Comparison of ENCODE assay signal across 9 cellular contexts in the genomic region with DNA sequence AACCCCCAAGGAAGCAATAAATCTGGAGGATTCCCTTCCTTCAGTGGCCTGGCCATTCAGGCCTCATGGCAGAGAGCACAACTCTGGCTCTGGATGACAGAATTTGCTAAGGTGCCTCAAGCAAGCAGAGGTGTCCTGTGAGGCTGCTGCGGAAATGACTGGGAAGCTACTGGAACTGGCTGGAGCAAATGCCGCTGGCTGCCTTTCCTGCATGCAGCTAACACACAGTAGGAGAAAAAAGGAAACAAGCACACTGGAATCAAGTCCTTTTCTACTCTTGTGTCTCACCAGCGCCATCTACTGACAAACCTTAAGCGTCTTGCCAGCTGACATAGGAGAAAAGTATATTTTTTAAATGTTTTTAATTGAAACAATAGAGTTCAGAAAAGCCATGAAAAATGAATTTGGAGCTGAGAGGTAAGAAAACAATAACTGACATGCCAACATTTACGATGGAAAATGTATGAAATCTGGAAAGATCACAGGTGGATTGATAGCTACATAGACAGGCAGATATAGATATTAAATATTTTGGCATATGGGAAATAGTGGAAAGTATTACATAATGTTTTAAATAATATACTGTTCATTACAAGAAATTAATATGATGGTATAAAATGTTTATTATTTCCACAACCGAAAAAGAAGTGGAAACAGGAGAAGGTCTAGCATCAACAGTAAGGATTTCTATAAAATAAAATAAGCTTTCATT.
DNase-seq lines count a peak whose midpoint lies in the region; ATAC-seq and TF ChIP-seq lines count a peak whose summit lies in the region.
"Had no signal": no experiment of that assay in that cellular context is flagged by ENCODE, and none has a peak within 500 bp of the region (broad histone marks: within the 10 kb centered on the region; RNA-seq: fewer than 3 reads in every experiment).

No MANE protein-coding gene starts in this region.

- in situ Hi-C loops in mammary epithelial cell (cut with MboI; ENCODE audit: low sequenced_read_pairs in 2 of 2): loop anchor here (25.0 kb wide), 2 partner anchors 264 to 814 kb away; no protein-coding TSS in a partner anchor

- H3K4me2 ChIP-seq in mammary epithelial cell (ENCODE audit: insufficient read depth, low read depth, low read length): no peak overlapping the region

- TF ChIP-seq CTCF in mammary epithelial cell (conservative IDR thresholded peaks at IDR 0.05 in 1 of 2, IDR thresholded peaks at IDR 0.05 in 1 of 2; ENCODE audit: extremely low read depth in 1 of 2, insufficient read depth in 1 of 2, low read depth in 1 of 2, low read length in 2 of 2) (peak; percentile 81 to 87), right lobe of liver (IDR thresholded peaks at IDR 0.05) (peak; percentile 51 to 87 (median 68))

- WGBS in mammary epithelial cell (ENCODE audit: low coverage, missing lambda C conversion rate): 14% methylated on average over 6 of the region's 6 CpGs
- whole genome bisulfite sequencing in right lobe of liver (ENCODE audit: insufficient coverage, low coverage, low lambda C conversion rate, missing lambda C conversion rate): 9% methylated on average over 6 of the region's 6 CpGs

- no peaks in the 10 kb centered on the region for H3K36me3 ChIP-seq in NT2/D1 (ENCODE audit: insufficient read depth, insufficient read length, low read length)
- no peaks in the 10 kb centered on the region for H3K36me3 ChIP-seq in mammary epithelial cell (ENCODE audit: insufficient read depth, low read length)
- no peaks in the 10 kb centered on the region for H3K36me3 ChIP-seq in right lobe of liver
- no peaks in the 10 kb centered on the region for H3K36me3 ChIP-seq in naive thymus-derived CD4-positive, alpha-beta T cell (ENCODE audit: control insufficient read depth in 2 of 3, insufficient read depth in 3 of 3, low read length in 3 of 3)

- intact Hi-C loops in mammary epithelial cell (cut with micrococcal nuclease) (loop anchor here (1.0 to 10.0 kb wide), 4 partner anchors 258 to 921 kb away; no protein-coding TSS in a partner anchor), right lobe of liver (cut with DNase I) (no loop called here)
- intact Hi-C loops in naive thymus-derived CD4-positive, alpha-beta T cell (cut with micrococcal nuclease): loop anchor here in 1 of 2 donors (1.0 to 10.0 kb wide), 3 partner anchors 821 to 1774 kb away; no protein-coding TSS in a partner anchor

- H3K27me3 Mint-ChIP-seq in naive thymus-derived CD4-positive, alpha-beta T cell: no peaks in the 10 kb centered on the region

- peak overlapping the region; percentile 31 for H2AFZ ChIP-seq in mammary epithelial cell (ENCODE audit: low read depth, low read length)

- H3K4me3 ChIP-seq in NT2/D1 (ENCODE audit: insufficient read length, low read depth) (no peak overlapping the region), mammary epithelial cell (replicated peaks in 1 of 3; ENCODE audit: insufficient read depth in 1 of 3, low read depth in 2 of 3, low read length in 3 of 3) (no peak overlapping the region), right lobe of liver (no peak overlapping the region)
- no peak overlapping the region for H3K4me3 ChIP-seq in naive thymus-derived CD4-positive, alpha-beta T cell (ENCODE audit: low read length)

- H3K27me3 ChIP-seq in NT2/D1 (ENCODE audit: insufficient read depth, insufficient read length): no peaks in the 10 kb centered on the region
- H3K27me3 ChIP-seq in mammary epithelial cell (ENCODE audit: insufficient read depth, low read length): no peaks in the 10 kb centered on the region
- H3K27me3 ChIP-seq in right lobe of liver: no peaks in the 10 kb centered on the region
- H3K27me3 ChIP-seq in naive thymus-derived CD4-positive, alpha-beta T cell (ENCODE audit: control insufficient read depth in 2 of 2, insufficient read depth in 2 of 2, low read length in 2 of 2): no peaks in the 10 kb centered on the region

- TF ChIP-seq RAD21 in Ishikawa (IDR thresholded peaks at IDR 0.05; ENCODE audit: low read depth): peak; percentile 70

- CTCF ChIA-PET in mammary epithelial cell (lab: Charles Lee; ENCODE audit: low non-redundant PET): no interaction called here
- CTCF ChIA-PET in naive thymus-derived CD4-positive, alpha-beta T cell (lab: Charles Lee): no interaction called here

- peak; percentile 70 for ATAC-seq in GM21423 (IDR thresholded peaks at IDR 0.05; ENCODE audit: unreplicated experiment)
- ATAC-seq in right lobe of liver: peak; percentile 53 to 74 (median 60)
- no peak for ATAC-seq in naive thymus-derived CD4-positive, alpha-beta T cell
- ATAC-seq: activated naive CD4-positive, alpha-beta T cell treated with anti-CD3 and anti-CD28 coated beads, Interleukin-2, amount 50 U/mL, for 72 hours had no signal

- H3K9me3 Mint-ChIP-seq in naive thymus-derived CD4-positive, alpha-beta T cell: peaks cover 0 to 7% (median 0%) of the 10 kb centered on the region in 11 donors

- no peak overlapping the region for H3K27ac ChIP-seq in mammary epithelial cell (ENCODE audit: insufficient read depth, low read depth, low read length)
- H3K27ac ChIP-seq in right lobe of liver: no peak overlapping the region
- no peak overlapping the region for H3K27ac ChIP-seq in naive thymus-derived CD4-positive, alpha-beta T cell (ENCODE audit: low read depth, low read length)

- no peaks in the 10 kb centered on the region for H3K4me1 Mint-ChIP-seq in naive thymus-derived CD4-positive, alpha-beta T cell

- POLR2A ChIA-PET in naive thymus-derived CD4-positive, alpha-beta T cell (lab: Charles Lee): interaction anchor here (0.7 kb wide), 1 partner anchor 244 kb away, joined by 4 read pairs; no protein-coding TSS in a partner anchor

- dilution Hi-C loops in mammary epithelial cell (cut with HindIII; ENCODE audit: low sequenced_read_pairs): no loop called here

- H3K27ac Mint-ChIP-seq in naive thymus-derived CD4-positive, alpha-beta T cell: no peak overlapping the region
- H3K27ac Mint-ChIP-seq: activated naive CD4-positive, alpha-beta T cell treated with anti-CD3 and anti-CD28 coated beads, Interleukin-2, amount 50 U/mL, for 72 hours had no signal

- H4K20me1 ChIP-seq in mammary epithelial cell (ENCODE audit: insufficient read depth, low read length): no peaks in the 10 kb centered on the region

- no peak for TF ChIP-seq POLR2A in right lobe of liver (IDR thresholded peaks at IDR 0.05)

- H3K9ac ChIP-seq in NT2/D1 (ENCODE audit: insufficient read length, low read depth): no peak overlapping the region
- no peak overlapping the region for H3K9ac ChIP-seq in mammary epithelial cell (ENCODE audit: insufficient read depth, low read length)

- no peaks in the 10 kb centered on the region for H3K36me3 Mint-ChIP-seq in naive thymus-derived CD4-positive, alpha-beta T cell
- H3K36me3 Mint-ChIP-seq: activated naive CD4-positive, alpha-beta T cell treated with anti-CD3 and anti-CD28 coated beads, Interleukin-2, amount 50 U/mL, for 72 hours had no signal

- no TSS peak for BruUV-seq in mammary epithelial cell (replicated peaks; lab: Mats Ljungman, UMichigan)

- H3K4me3 Mint-ChIP-seq in naive thymus-derived CD4-positive, alpha-beta T cell: no peak overlapping the region

- TF ChIP-seq EP300 in Ishikawa (IDR thresholded peaks at IDR 0.05; ENCODE audit: borderline replicate concordance): no peak

- H3K4me1 ChIP-seq in NT2/D1 (ENCODE audit: insufficient read depth, insufficient read length) (no peaks in the 10 kb centered on the region), mammary epithelial cell (ENCODE audit: insufficient read depth, low read length) (no peaks in the 10 kb centered on the region), right lobe of liver (no peaks in the 10 kb centered on the region)
- no peaks in the 10 kb centered on the region for H3K4me1 ChIP-seq in naive thymus-derived CD4-positive, alpha-beta T cell (ENCODE audit: control insufficient read depth in 2 of 2, insufficient read depth in 2 of 2, low read length in 2 of 2)

- peak; percentile 55 for DNase-seq in ELR (ENCODE audit: low read depth)
- DNase-seq in NT2/D1 (ENCODE audit: low read depth, low spot score): peak; percentile 84
- DNase-seq in mammary epithelial cell: peak; percentile 42
- DNase-seq in right lobe of liver: no peak
- DNase-seq in GM19240 (ENCODE audit: insufficient read length, low spot score): no peak
- no peak for DNase-seq in naive thymus-derived CD4-positive, alpha-beta T cell

- no peaks in the 10 kb centered on the region for H3K79me2 ChIP-seq in mammary epithelial cell (ENCODE audit: insufficient read depth, low read length)

- H3K9me3 ChIP-seq in NT2/D1 (ENCODE audit: insufficient read depth, low read length): no peaks in the 10 kb centered on the region
- no peaks in the 10 kb centered on the region for H3K9me3 ChIP-seq in mammary epithelial cell (replicated peaks; ENCODE audit: insufficient read depth, low read length)
- H3K9me3 ChIP-seq in right lobe of liver: no peaks in the 10 kb centered on the region
- H3K9me3 ChIP-seq in naive thymus-derived CD4-positive, alpha-beta T cell (ENCODE audit: control insufficient read depth in 2 of 3, low read length in 3 of 3): no peaks in the 10 kb centered on the region

TF ChIP-seq in Ishikawa, 13 proteins besides CTCF, POLR2A, EP300 and RAD21 (continues in another document):
- TF ChIP-seq EGR1 (IDR thresholded peaks at IDR 0.05) (no peak), NFIC (IDR thresholded peaks at IDR 0.05) (no peak), YY1 (IDR thresholded peaks at IDR 0.05; ENCODE audit: low read depth) (no peak), TAF1 (IDR thresholded peaks at IDR 0.05; ENCODE audit: low read depth) (no peak), TCF12 (IDR thresholded peaks at IDR 0.05; ENCODE audit: low read depth) (no peak), CEBPB (IDR thresholded peaks at IDR 0.05) (no peak)
- TF ChIP-seq, protein P1, sequence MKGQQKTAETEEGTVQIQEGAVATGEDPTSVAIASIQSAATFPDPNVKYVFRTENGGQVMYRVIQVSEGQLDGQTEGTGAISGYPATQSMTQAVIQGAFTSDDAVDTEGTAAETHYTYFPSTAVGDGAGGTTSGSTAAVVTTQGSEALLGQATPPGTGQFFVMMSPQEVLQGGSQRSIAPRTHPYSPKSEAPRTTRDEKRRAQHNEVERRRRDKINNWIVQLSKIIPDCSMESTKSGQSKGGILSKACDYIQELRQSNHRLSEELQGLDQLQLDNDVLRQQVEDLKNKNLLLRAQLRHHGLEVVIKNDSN (IDR thresholded peaks at IDR 0.05): no peak

Comparison
In these comparisons a context has a peak if more than half of its experiments do, and no peak if none do; other contexts are left out.
1. DNase-seq: peak in ELR (single experiment), NT2/D1 (single experiment) and mammary epithelial cell (single experiment); none in right lobe of liver (0 of 3), GM19240 (single experiment) and naive thymus-derived CD4-positive, alpha-beta T cell (0 of 9).